ENCODE assay signal across 11 cellular contexts in the genomic region with DNA sequence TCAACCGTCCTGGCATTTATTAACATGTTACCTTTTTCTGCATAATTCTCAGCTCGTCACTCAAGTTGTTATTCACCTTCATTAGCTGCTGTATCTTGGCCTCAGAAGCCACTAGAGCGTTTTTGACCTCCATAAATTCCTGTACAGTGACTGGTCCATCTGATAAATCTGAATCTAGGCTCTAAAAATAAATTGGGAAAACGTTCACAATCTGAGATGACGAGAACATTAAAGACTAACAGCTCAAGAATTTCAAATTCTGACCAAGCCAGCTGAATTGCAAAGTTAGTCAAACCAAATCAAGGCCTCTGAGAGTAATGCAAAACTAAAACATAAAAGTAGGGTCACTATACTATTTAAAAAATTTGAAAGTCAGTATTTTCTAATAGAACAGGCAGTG. TPM values are rescaled to one million over a fixed set of nuclear protein-coding genes. Genes with fewer than 3 reads are reported as not detected.
DNase-seq lines count a peak whose midpoint lies in the region; ATAC-seq, FAIRE-seq and TF ChIP-seq lines count a peak whose summit lies in the region.
"Had no signal": no experiment of that assay in that cellular context is flagged by ENCODE, and none has a peak within 500 bp of the region (broad histone marks: within the 10 kb centered on the region; RNA-seq: fewer than 3 reads in every experiment).

No MANE protein-coding gene starts in this region.

- CTCF ChIA-PET in GM12878 (lab: Yijun Ruan, JAX) = no interaction called here

- no peak overlapping the region for H3K4me2 ChIP-seq in GM12878 (ENCODE audit: control insufficient read depth, insufficient read depth)
- H3K4me2 ChIP-seq: BLaER1 had no signal

- no peak overlapping the region for H2AFZ ChIP-seq in GM12878 (ENCODE audit: control insufficient read depth, low read depth, low read length)

- H4K20me1 ChIP-seq in GM12878 (ENCODE audit: control insufficient read depth, insufficient read depth) = no peaks in the 10 kb centered on the region

- H3K4me3 Mint-ChIP-seq in activated T-helper 1 cell treated with anti-CD3 and anti-CD28 coated beads, Interleukin-12 subunit alpha, Interleukin-12 subunit beta, Interleukin-2, Interleukin-4 antibody, amounts not matched to agents 30 ng/mL and 10 ng/mL and 1 ng/mL, durations not matched to agents 14 hours and 24 hours and 36 hours = no peak overlapping the region

- 83% methylated on average over 5 of the region's 5 CpGs for WGBS in GM12878 (ENCODE audit: insufficient coverage, insufficient replicate concordance, low lambda C conversion rate, missing lambda C conversion rate)
- 68 to 77% methylated on average over 5 of the region's 5 CpGs for WGBS in transverse colon (ENCODE audit: low coverage in 1 of 2), 2 donors

- peaks cover 79% of the 10 kb centered on the region for H3K4me1 ChIP-seq in left ventricle myocardium inferior
- peaks cover 11% of the 10 kb centered on the region; the same call in 1 of the 2 replicates for H3K4me1 ChIP-seq in GM12878 (ENCODE audit: control insufficient read depth, insufficient read depth, low read length)
- H3K4me1 ChIP-seq in transverse colon = peaks cover 14 to 42% (median 25%) of the 10 kb centered on the region in 4 donors
- peaks cover 32% of the 10 kb centered on the region for H3K4me1 ChIP-seq in upper lobe of right lung

- no peaks in the 10 kb centered on the region for H3K9me3 Mint-ChIP-seq in activated T-helper 1 cell treated with anti-CD3 and anti-CD28 coated beads, Interleukin-12 subunit alpha, Interleukin-12 subunit beta, Interleukin-2, Interleukin-4 antibody, amounts not matched to agents 30 ng/mL and 10 ng/mL and 1 ng/mL, durations not matched to agents 14 hours and 24 hours and 36 hours

- intact Hi-C loops in left ventricle myocardium inferior (cut with micrococcal nuclease) = no loop called here
- intact Hi-C loops in left ventricle myocardium superior (cut with micrococcal nuclease) = no loop called here
- intact Hi-C loops in GM12878 (cut with micrococcal nuclease; ENCODE audit: unreplicated experiment) = no loop called here
- intact Hi-C loops in transverse colon (cut with DNase I; ENCODE audit: low total_unique reads) = no loop called here
- intact Hi-C loops in upper lobe of right lung (cut with DNase I) = no loop called here
- intact Hi-C loops in activated T-helper 1 cell treated with anti-CD3 and anti-CD28 coated beads, Interleukin-12 subunit alpha, Interleukin-12 subunit beta, Interleukin-2, Interleukin-4 antibody, amounts not matched to agents 30 ng/mL and 10 ng/mL and 1 ng/mL, durations not matched to agents 14 hours and 24 hours and 36 hours (cut with micrococcal nuclease) = no loop called here

- H3K4me1 Mint-ChIP-seq in activated T-helper 1 cell treated with anti-CD3 and anti-CD28 coated beads, Interleukin-12 subunit alpha, Interleukin-12 subunit beta, Interleukin-2, Interleukin-4 antibody, amounts not matched to agents 30 ng/mL and 10 ng/mL and 1 ng/mL, durations not matched to agents 14 hours and 24 hours and 36 hours (ENCODE audit: low read depth) = peaks cover 41% of the 10 kb centered on the region

- BruUV-seq in GM12878 (replicated peaks; lab: Mats Ljungman, UMichigan) = no TSS peak

- POLR2A ChIA-PET in GM12878 (lab: Charles Lee) = no interaction called here

- peak; percentile 13 for FAIRE-seq in GM12878 (lab: Jason Lieb, UNC)

- RAD21 ChIA-PET in GM12878 (lab: Charles Lee; ENCODE audit: unreplicated experiment) = no interaction called here

- H3K27me3 Mint-ChIP-seq in activated T-helper 1 cell treated with anti-CD3 and anti-CD28 coated beads, Interleukin-12 subunit alpha, Interleukin-12 subunit beta, Interleukin-2, Interleukin-4 antibody, amounts not matched to agents 30 ng/mL and 10 ng/mL and 1 ng/mL, durations not matched to agents 14 hours and 24 hours and 36 hours (ENCODE audit: insufficient read depth) = no peaks in the 10 kb centered on the region

- in situ Hi-C loops in GM12878 (cut with MboI) = no loop called here
- in situ Hi-C loops in transverse colon (cut with MboI; ENCODE audit: low pct_ligation_motif_present in 1 of 4, low pct_unique_long_range_greater_than_20kb in 1 of 4, low sequenced_read_pairs in 3 of 4) = no loop called here

- no peak for DNase-seq in left ventricle myocardium inferior
- DNase-seq in left ventricle myocardium superior = no peak
- no peak for DNase-seq in GM12878 (ENCODE audit: low read depth, low spot score)
- DNase-seq in kidney tubule cell (ENCODE audit: low spot score) = peak; percentile 99
- no peak for DNase-seq in transverse colon
- DNase-seq in upper lobe of right lung = no peak
- no peak for DNase-seq in HuH-7.5 (ENCODE audit: low spot score)
- DNase-seq in activated T-helper 1 cell treated with anti-CD3 and anti-CD28 coated beads, Interleukin-12 subunit alpha, Interleukin-12 subunit beta, Interleukin-2, Interleukin-4 antibody, amounts not matched to agents 30 ng/mL and 10 ng/mL and 1 ng/mL, durations not matched to agents 14 hours and 24 hours and 36 hours (ENCODE audit: low spot score) = no peak
- DNase-seq: activated CD8-positive, alpha-beta memory T cell treated with anti-CD3 and anti-CD28 coated beads, Interleukin-2, amount 50 U/mL, for 48 hours; stimulated activated CD4-positive, alpha-beta T cell treated with anti-CD3 and anti-CD28 coated beads, Interleukin-4, amount 100 ng/mL, for 24 hours had no signal

- no peak for TF ChIP-seq POLR2A in GM12878 (IDR thresholded peaks at IDR 0.05; ENCODE audit: low read depth, low read length)
- TF ChIP-seq POLR2A in transverse colon (IDR thresholded peaks at IDR 0.05) = no peak

- ATAC-seq in left ventricle myocardium superior = no peak
- no peak for ATAC-seq in GM12878
- ATAC-seq in upper lobe of right lung = no peak

- TF ChIP-seq EP300 in GM12878 (IDR thresholded peaks at IDR 0.05; ENCODE audit: borderline replicate concordance in 1 of 2, control insufficient read depth in 1 of 2, low read depth in 2 of 2, low read length in 2 of 2) (no peak), transverse colon (IDR thresholded peaks at IDR 0.05; ENCODE audit: low read depth) (no peak)

- H3K4me3 ChIP-seq in left ventricle myocardium inferior (no peak overlapping the region), GM12878 (no peak overlapping the region), transverse colon (no peak overlapping the region), upper lobe of right lung (no peak overlapping the region)
- H3K4me3 ChIP-seq: BLaER1 had no signal

- SMC1A ChIA-PET in GM12878 (lab: Charles Lee; ENCODE audit: uncharacterized antibody, unreplicated experiment) = interaction anchor here (0.7 to 0.8 kb wide), 2 partner anchors 10 to 60 kb away, joined by 3 to 4 read pairs; no protein-coding TSS in a partner anchor

- peaks cover 64% of the 10 kb centered on the region for H3K36me3 Mint-ChIP-seq in activated T-helper 1 cell treated with anti-CD3 and anti-CD28 coated beads, Interleukin-12 subunit alpha, Interleukin-12 subunit beta, Interleukin-2, Interleukin-4 antibody, amounts not matched to agents 30 ng/mL and 10 ng/mL and 1 ng/mL, durations not matched to agents 14 hours and 24 hours and 36 hours (ENCODE audit: low read depth)

- peak overlapping the region; percentile 86 for H3K27ac ChIP-seq in left ventricle myocardium inferior (replicated peaks)
- no peak overlapping the region for H3K27ac ChIP-seq in GM12878 (ENCODE audit: control insufficient read depth, insufficient read depth)
- H3K27ac ChIP-seq in transverse colon = peak overlapping the region in 3 of 4 donors; percentile 26 to 36 (median 28)
- no peak overlapping the region for H3K27ac ChIP-seq in upper lobe of right lung
- H3K27ac ChIP-seq: BLaER1 had no signal

- no peak overlapping the region for H3K27ac Mint-ChIP-seq in activated T-helper 1 cell treated with anti-CD3 and anti-CD28 coated beads, Interleukin-12 subunit alpha, Interleukin-12 subunit beta, Interleukin-2, Interleukin-4 antibody, amounts not matched to agents 30 ng/mL and 10 ng/mL and 1 ng/mL, durations not matched to agents 14 hours and 24 hours and 36 hours

- H3K9me3 ChIP-seq in left ventricle myocardium inferior (replicated peaks) = no peaks in the 10 kb centered on the region
- H3K9me3 ChIP-seq in GM12878 (replicated peaks; ENCODE audit: control insufficient read depth, insufficient read depth, low read length) = no peaks in the 10 kb centered on the region
- H3K9me3 ChIP-seq in transverse colon = no peaks in the 10 kb centered on the region
- no peaks in the 10 kb centered on the region for H3K9me3 ChIP-seq in upper lobe of right lung
- H3K9me3 ChIP-seq: BLaER1 had no signal

- no peak overlapping the region for H3K9ac ChIP-seq in GM12878 (ENCODE audit: control insufficient read depth, insufficient read depth, low read length)
- H3K9ac ChIP-seq: BLaER1 had no signal

- H3K27me3 ChIP-seq in left ventricle myocardium inferior (ENCODE audit: low read depth) (no peaks in the 10 kb centered on the region), GM12878 (replicated peaks in 1 of 2; ENCODE audit: control insufficient read depth in 2 of 2, insufficient read depth in 2 of 2, low read length in 1 of 2) (no peaks in the 10 kb centered on the region), transverse colon (no peaks in the 10 kb centered on the region), upper lobe of right lung (no peaks in the 10 kb centered on the region)
- H3K27me3 ChIP-seq: BLaER1 had no signal

- no peak for TF ChIP-seq RAD21 in GM12878 (IDR thresholded peaks at IDR 0.05; ENCODE audit: insufficient read depth, low read depth, low read length)

- TF ChIP-seq CTCF in left ventricle myocardium inferior (IDR thresholded peaks at IDR 0.05; ENCODE audit: borderline replicate concordance) (no peak), GM12878 (IDR thresholded peaks at IDR 0.05 in 2 of 3, conservative IDR thresholded peaks at IDR 0.05 in 1 of 3; ENCODE audit: control insufficient read depth in 2 of 3, extremely low read depth in 1 of 3, insufficient read depth in 1 of 3, low read depth in 3 of 3, low read length in 3 of 3) (no peak), transverse colon (IDR thresholded peaks at IDR 0.05) (no peak), upper lobe of right lung (IDR thresholded peaks at IDR 0.05) (no peak)

- peaks cover 71% of the 10 kb centered on the region for H3K36me3 ChIP-seq in left ventricle myocardium inferior
- peaks cover 27 to 35% of the 10 kb centered on the region in 2 experiments for H3K36me3 ChIP-seq in GM12878 (ENCODE audit: control insufficient read depth in 2 of 2, insufficient read depth in 2 of 2, low read length in 1 of 2)
- H3K36me3 ChIP-seq in transverse colon = peaks cover 0 to 26% (median 12%) of the 10 kb centered on the region in 4 donors
- peaks cover 97% of the 10 kb centered on the region for H3K36me3 ChIP-seq in upper lobe of right lung

- H3K79me2 ChIP-seq in GM12878 (ENCODE audit: control insufficient read depth, insufficient read depth, low read length) = no peaks in the 10 kb centered on the region

RNA-seq across cellular contexts. Expression of gene GIT2, which starts 45.0 kb away (rescaled TPM):
- total RNA-seq in left ventricle myocardium inferior (50.5 TPM), left ventricle myocardium superior (41.4 TPM), GM12878 (2014; rRNA removed) (34.0 and 34.3 TPM in 2 replicates), GM12878 (2014; rRNA removed; fragmentation: Illumina TruSeq; extraction: Trizol) (43.7 and 44.3 TPM in 2 replicates), GM12878 (2021) (44.1 and 45.5 TPM in 2 replicates), transverse colon (10 to 100 TPM; 25.3 to 64.0 (median 44.0) TPM), upper lobe of right lung (52.1 TPM)
- total RNA-seq in GM12878 (2013; cell fraction: nucleolus; rRNA removed) = 220 and 223 TPM in 2 replicates
- polyA plus RNA-seq in GM12878 (2011; ENCODE audit: low read depth) = 24.2 TPM
- polyA plus RNA-seq in GM12878 (2011; rRNA removed) (44.1 and 47.7 TPM in 2 replicates), GM12878 (2014; fragmentation: Illumina TruSeq; extraction: Trizol) (47.3 and 55.8 TPM in 2 replicates), GM12878 (2014; fragmentation: Nextera tagmentation; extraction: Ambion mirVana) (1 to 10 TPM; 9.1 to 9.4 TPM), GM12878 (2014; rRNA removed) (42.0 and 43.3 TPM in 2 replicates), GM12878 (2016; fragmentation: Nextera tagmentation; extraction: Ambion mirVana) (10 to 100 TPM; 49.9 TPM)
- polyA plus RNA-seq in GM12878 (2011; cell fraction: cytosol; rRNA removed) = 34.4 and 36.4 TPM in 2 replicates
- 77.9 TPM in 2 replicates for polyA plus RNA-seq in GM12878 (2011; cell fraction: nucleus; rRNA removed)
- polyA plus RNA-seq in GM12878 (2012) = 28.0 and 33.4 TPM in 2 replicates
- polyA minus RNA-seq in GM12878 (2011; rRNA and poly(A)+ RNA removed) = 71.2 and 81.6 TPM in 2 replicates
- 11.9 and 25.9 TPM in 2 replicates for polyA minus RNA-seq in GM12878 (2011; cell fraction: cytosol; rRNA and poly(A)+ RNA removed)
- 57.8 and 95.2 TPM in 2 replicates for polyA minus RNA-seq in GM12878 (2011; cell fraction: nucleus; rRNA and poly(A)+ RNA removed)
- 86.2 and 87.5 TPM in 2 replicates for total RNA-seq in activated T-helper 1 cell treated with anti-CD3 and anti-CD28 coated beads, Interleukin-12 subunit alpha, Interleukin-12 subunit beta, Interleukin-2, Interleukin-4 antibody, amounts not matched to agents 30 ng/mL and 10 ng/mL and 1 ng/mL, durations not matched to agents 14 hours and 24 hours and 36 hours

RNA-seq across cellular contexts. Expression of gene ANKRD13A, which starts 48.1 kb away (rescaled TPM):
- total RNA-seq in left ventricle myocardium inferior = 20.0 TPM
- total RNA-seq in left ventricle myocardium superior = 24.4 TPM
- 186 and 192 TPM in 2 replicates for total RNA-seq in GM12878 (2013; cell fraction: nucleolus; rRNA removed)
- total RNA-seq in GM12878 (2014; rRNA removed) = 90.1 and 93.4 TPM in 2 replicates
- 76.9 and 85.2 TPM in 2 replicates for total RNA-seq in GM12878 (2014; rRNA removed; fragmentation: Illumina TruSeq; extraction: Trizol)
- 78.8 and 81.4 TPM in 2 replicates for total RNA-seq in GM12878 (2021)
- 44.8 TPM for polyA plus RNA-seq in GM12878 (2011; ENCODE audit: low read depth)
- 82.8 and 110 TPM in 2 replicates for polyA plus RNA-seq in GM12878 (2011; rRNA removed)
- polyA plus RNA-seq in GM12878 (2011; cell fraction: cytosol; rRNA removed) = 76.6 and 102 TPM in 2 replicates
- polyA plus RNA-seq in GM12878 (2011; cell fraction: nucleus; rRNA removed) = 147 and 169 TPM in 2 replicates
- polyA plus RNA-seq in GM12878 (2012) = 53.4 and 59.4 TPM in 2 replicates
- polyA plus RNA-seq in GM12878 (2014; fragmentation: Illumina TruSeq; extraction: Trizol) = 76.2 and 106 TPM in 2 replicates
- 10 to 100 TPM; 10.2 to 18.2 TPM for polyA plus RNA-seq in GM12878 (2014; fragmentation: Nextera tagmentation; extraction: Ambion mirVana)
- polyA plus RNA-seq in GM12878 (2014; rRNA removed) = 75.2 and 89.1 TPM in 2 replicates
- 10 to 100 TPM; 38.5 to 40.3 TPM for polyA plus RNA-seq in GM12878 (2016; fragmentation: Nextera tagmentation; extraction: Ambion mirVana)
- polyA minus RNA-seq in GM12878 (2011; rRNA and poly(A)+ RNA removed) = 65.0 and 97.9 TPM in 2 replicates
- 22.2 and 25.9 TPM in 2 replicates for polyA minus RNA-seq in GM12878 (2011; cell fraction: cytosol; rRNA and poly(A)+ RNA removed)
- polyA minus RNA-seq in GM12878 (2011; cell fraction: nucleus; rRNA and poly(A)+ RNA removed) = 35.7 and 47.7 TPM in 2 replicates
- 100 to 1,000 TPM in 3 of 4 donors, 10 to 100 TPM in 1; 96.1 to 189 (median 115) TPM for total RNA-seq in transverse colon
- 54.0 TPM for total RNA-seq in upper lobe of right lung
- total RNA-seq in activated T-helper 1 cell treated with anti-CD3 and anti-CD28 coated beads, Interleukin-12 subunit alpha, Interleukin-12 subunit beta, Interleukin-2, Interleukin-4 antibody, amounts not matched to agents 30 ng/mL and 10 ng/mL and 1 ng/mL, durations not matched to agents 14 hours and 24 hours and 36 hours = 60.4 and 62.4 TPM in 2 replicates

RNA-seq across cellular contexts. Expression of gene TCHP, which starts 51.1 kb away (rescaled TPM):
- total RNA-seq in left ventricle myocardium inferior (10.4 TPM), left ventricle myocardium superior (11.4 TPM), GM12878 (2014; rRNA removed) (14.6 and 15.2 TPM in 2 replicates), GM12878 (2014; rRNA removed; fragmentation: Illumina TruSeq; extraction: Trizol) (11.6 and 13.2 TPM in 2 replicates), GM12878 (2021) (15.0 and 15.2 TPM in 2 replicates), transverse colon (10 to 100 TPM; 27.5 to 54.7 (median 30.7) TPM), upper lobe of right lung (16.5 TPM)
- 39.3 and 44.3 TPM in 2 replicates for total RNA-seq in GM12878 (2013; cell fraction: nucleolus; rRNA removed)
- 9.1 TPM for polyA plus RNA-seq in GM12878 (2011; ENCODE audit: low read depth)
- polyA plus RNA-seq in GM12878 (2011; rRNA removed) (9.6 and 10.1 TPM in 2 replicates), GM12878 (2014; fragmentation: Illumina TruSeq; extraction: Trizol) (14.8 and 15.1 TPM in 2 replicates), GM12878 (2014; fragmentation: Nextera tagmentation; extraction: Ambion mirVana) (1 to 10 TPM; 4.8 to 5.8 TPM), GM12878 (2014; rRNA removed) (18.6 and 19.4 TPM in 2 replicates), GM12878 (2016; fragmentation: Nextera tagmentation; extraction: Ambion mirVana) (10 to 100 TPM; 16.8 to 18.4 TPM)
- 10.5 and 15.0 TPM in 2 replicates for polyA plus RNA-seq in GM12878 (2011; cell fraction: cytosol; rRNA removed)
- polyA plus RNA-seq in GM12878 (2011; cell fraction: nucleus; rRNA removed) = 22.9 and 45.6 TPM in 2 replicates
- 8.9 and 9.3 TPM in 2 replicates for polyA plus RNA-seq in GM12878 (2012)
- polyA minus RNA-seq in GM12878 (2011; rRNA and poly(A)+ RNA removed) = 6.3 and 8.4 TPM in 2 replicates
- polyA minus RNA-seq in GM12878 (2011; cell fraction: cytosol; rRNA and poly(A)+ RNA removed) = 3.3 and 11.3 TPM in 2 replicates
- polyA minus RNA-seq in GM12878 (2011; cell fraction: nucleus; rRNA and poly(A)+ RNA removed) = 9.9 and 16.4 TPM in 2 replicates
- total RNA-seq in activated T-helper 1 cell treated with anti-CD3 and anti-CD28 coated beads, Interleukin-12 subunit alpha, Interleukin-12 subunit beta, Interleukin-2, Interleukin-4 antibody, amounts not matched to agents 30 ng/mL and 10 ng/mL and 1 ng/mL, durations not matched to agents 14 hours and 24 hours and 36 hours = 30.4 and 31.1 TPM in 2 replicates

Comparison
In these comparisons a context has a peak if more than half of its experiments do, and no peak if none do; other contexts are left out.
1. H3K27ac ChIP-seq: peak in left ventricle myocardium inferior (single experiment) and transverse colon (3 of 4); none in GM12878 (single experiment) and upper lobe of right lung (single experiment).